In the genomic region with DNA sequence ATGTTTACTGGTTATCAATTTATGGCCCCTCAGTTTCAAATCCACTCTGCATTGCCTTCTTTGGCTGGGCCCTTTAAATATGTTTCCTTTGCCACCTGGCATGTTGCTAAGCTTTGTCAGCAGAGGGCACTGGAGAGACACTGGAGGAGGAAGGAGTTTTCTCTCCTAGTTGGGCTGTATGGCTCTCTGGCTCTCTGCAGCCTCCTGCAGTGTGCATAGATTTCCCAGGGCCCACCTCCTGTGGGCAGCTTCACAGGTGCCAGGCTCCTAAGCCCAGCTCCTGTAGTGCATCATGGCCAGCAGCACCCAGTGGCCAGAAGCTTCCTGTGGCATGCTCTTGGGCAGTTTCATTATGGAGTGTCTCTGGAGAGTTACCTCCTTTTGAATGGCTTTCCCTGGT, we compare ENCODE assay signal across 8 cellular contexts. TPM values are rescaled to one million over a fixed set of nuclear protein-coding genes. Genes with fewer than 3 reads are reported as not detected.
DNase-seq lines count a peak whose midpoint lies in the region; ATAC-seq and TF ChIP-seq lines count a peak whose summit lies in the region.

No MANE protein-coding gene starts in this region.

- peaks cover 8 to 12% of the 10 kb centered on the region in 2 donors for H3K4me1 ChIP-seq in gastrocnemius medialis

- in situ Hi-C loops in gastrocnemius medialis (cut with MboI; ENCODE audit: low sequenced_read_pairs in 4 of 4), result loop anchor here (5.0 to 25.0 kb wide), 3 partner anchors 704 to 711 kb away; no protein-coding TSS in a partner anchor

- TF ChIP-seq CTCF in gastrocnemius medialis (IDR thresholded peaks at IDR 0.05 in 4 of 5, conservative IDR thresholded peaks at IDR 0.05 in 1 of 5) (peak in 3 of 5 experiments; percentile 29 to 65 (median 39)), omental fat pad (IDR thresholded peaks at IDR 0.05) (no peak)

- H3K27me3 ChIP-seq in gastrocnemius medialis, result no peaks in the 10 kb centered on the region

- no peak overlapping the region for H3K4me3 ChIP-seq in gastrocnemius medialis

- intact Hi-C loops in gastrocnemius medialis (cut with DNase I; ENCODE audit: low total_unique reads), result no loop called here

- H3K9me3 ChIP-seq in gastrocnemius medialis, result no peaks in the 10 kb centered on the region

- TF ChIP-seq POLR2A in gastrocnemius medialis (IDR thresholded peaks at IDR 0.05), result no peak

- H3K36me3 ChIP-seq in gastrocnemius medialis, result no peaks in the 10 kb centered on the region

- DNase-seq in DMS79 (lab: John Stamatoyannopoulos, UW) (peak; percentile 5), NCI-H524 treated with DMSO at 0.1 percent for 48 hours (lab: John Stamatoyannopoulos, UW) (peak; percentile 54), glomerular visceral epithelial cell (ENCODE audit: extremely low spot score) (peak; percentile 60), gastrocnemius medialis (no peak), omental fat pad (ENCODE audit: low spot score) (no peak)
- peak; percentile 20 for DNase-seq in activated CD4-positive, alpha-beta T cell treated with anti-CD3 and anti-CD28 coated beads, Interleukin-2, amount 50 U/mL, for 1 hour

- ATAC-seq in GM19452 (IDR thresholded peaks at IDR 0.05; ENCODE audit: unreplicated experiment), result peak; percentile 44
- ATAC-seq in HG03571 (IDR thresholded peaks at IDR 0.05; ENCODE audit: unreplicated experiment), result peak; percentile 45
- peak in 1 of 2 donors; percentile 61 for ATAC-seq in gastrocnemius medialis
- no peak for ATAC-seq in omental fat pad (ENCODE audit: low FRiP score)

- H3K27ac ChIP-seq in gastrocnemius medialis, result no peak overlapping the region

RNA-seq across cellular contexts. Expression of a gene that starts 23.3 kb away (rescaled TPM):
- total RNA-seq in gastrocnemius medialis (100 to 1,000 TPM in 1 of 4 donors, 10 to 100 TPM in 3; 14.5 to 163 (median 28.9) TPM), omental fat pad (under 1 TPM; 0.24 to 0.74 (median 0.31) TPM)

Comparison
In these comparisons a context has a peak if more than half of its experiments do, and no peak if none do; other contexts are left out.
1. DNase-seq: peak in DMS79 (single experiment), NCI-H524 treated with DMSO at 0.1 percent for 48 hours (single experiment), activated CD4-positive, alpha-beta T cell treated with anti-CD3 and anti-CD28 coated beads, Interleukin-2, amount 50 U/mL, for 1 hour (single experiment) and glomerular visceral epithelial cell (single experiment); none in gastrocnemius medialis (0 of 2) and omental fat pad (single experiment).
2. CTCF ChIP-seq: peak in gastrocnemius medialis (3 of 5); none in omental fat pad (0 of 3).
3. RNA of a gene that starts 23.3 kb away (total RNA-seq): 14.5 to 163 TPM in gastrocnemius medialis; 0.24 to 0.74 TPM in omental fat pad; every median in the first group is over 4 times any median in the second.